In the genomic region with DNA sequence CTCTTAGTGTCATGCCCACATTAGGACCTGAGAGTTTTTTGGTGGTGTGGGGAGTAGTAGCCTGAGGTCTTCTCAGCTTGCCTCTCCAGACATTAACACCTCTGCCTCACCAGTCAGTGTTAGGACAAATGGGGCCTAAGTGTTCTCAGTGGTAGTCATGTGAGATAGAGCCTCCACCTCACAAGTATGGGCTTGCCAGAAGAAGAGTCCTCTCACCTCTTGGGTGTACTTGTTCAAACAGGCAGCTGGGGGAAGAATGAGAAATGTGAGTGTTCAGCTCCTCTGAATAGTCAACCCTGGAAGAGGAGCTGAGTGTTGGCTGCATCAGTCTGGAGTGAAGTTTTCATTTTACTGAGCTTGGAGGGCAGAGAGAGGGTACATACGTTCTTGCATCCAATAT, we compare ENCODE assay signal across 25 cellular contexts.
"Had no signal": no experiment of that assay in that cellular context is flagged by ENCODE, and none has a peak within 500 bp of the region (broad histone marks: within the 10 kb centered on the region; RNA-seq: fewer than 3 reads in every experiment).

No MANE protein-coding gene starts in this region.

- H3K9me3 ChIP-seq: ascending aorta, body of pancreas had no signal

- H3K4me3 Mint-ChIP-seq: activated B cell treated with CpG ODN at 0.5 μM for 24 hours; activated CD4-positive, alpha-beta T cell treated with anti-CD3 and anti-CD28 coated beads, Interleukin-2, amount 10 ng/mL, durations not matched to agents 24 days and 14 days; activated CD8-positive, alpha-beta memory T cell treated with anti-CD3 and anti-CD28 coated beads, Interleukin-2, amount 10 ng/mL, durations not matched to agents 7 days and 5 days; activated naive CD8-positive, alpha-beta T cell treated with anti-CD3 and anti-CD28 coated beads, Interleukin-2, amount 50 U/mL, for 24 hours; activated T-cell treated with anti-CD3 and anti-CD28 coated beads, Interleukin-2, amount 50 U/mL, for 24 hours; IgD-negative memory B cell; T-helper 1 cell treated with Interleukin-12 subunit alpha and Interleukin-12 subunit beta and Interleukin-4 antibody, amounts not matched to agents 30 μg/mL and 1 μg/mL, for 36 hours had no signal

- H3K36me3 ChIP-seq: ascending aorta, cardiac muscle cell, Peyer's patch had no signal

- H3K4me3 ChIP-seq: ascending aorta, body of pancreas, cardiac muscle cell, Peyer's patch had no signal

- H3K27me3 ChIP-seq: ascending aorta, body of pancreas, cardiac muscle cell, Peyer's patch had no signal

- H3K27me3 Mint-ChIP-seq: activated B cell treated with CpG ODN at 0.5 μM for 24 hours; activated CD4-positive, alpha-beta T cell treated with anti-CD3 and anti-CD28 coated beads, Interleukin-2, amount 10 ng/mL, durations not matched to agents 24 days and 14 days; activated CD8-positive, alpha-beta memory T cell treated with anti-CD3 and anti-CD28 coated beads, Interleukin-2, amount 10 ng/mL, durations not matched to agents 7 days and 5 days; activated naive CD8-positive, alpha-beta T cell treated with anti-CD3 and anti-CD28 coated beads, Interleukin-2, amount 50 U/mL, for 24 hours; activated T-cell treated with anti-CD3 and anti-CD28 coated beads, Interleukin-2, amount 50 U/mL, for 24 hours; IgD-negative memory B cell had no signal

- H3K9me3 Mint-ChIP-seq: activated CD4-positive, alpha-beta T cell treated with anti-CD3 and anti-CD28 coated beads, Interleukin-2, amount 10 ng/mL, durations not matched to agents 24 days and 14 days had no signal

- H3K36me3 Mint-ChIP-seq: activated CD8-positive, alpha-beta memory T cell treated with anti-CD3 and anti-CD28 coated beads, Interleukin-2, amount 10 ng/mL, durations not matched to agents 7 days and 5 days; IgD-negative memory B cell had no signal

- H3K27ac Mint-ChIP-seq: activated B cell treated with CpG ODN at 0.5 μM for 24 hours; activated CD4-positive, alpha-beta T cell treated with anti-CD3 and anti-CD28 coated beads, Interleukin-2, amount 10 ng/mL, durations not matched to agents 24 days and 14 days; activated CD8-positive, alpha-beta memory T cell treated with anti-CD3 and anti-CD28 coated beads, Interleukin-2, amount 10 ng/mL, durations not matched to agents 7 days and 5 days; activated naive CD4-positive, alpha-beta T cell treated with anti-CD3 and anti-CD28 coated beads, Interleukin-2, amount 50 U/mL, for 72 hours; activated naive CD8-positive, alpha-beta T cell treated with anti-CD3 and anti-CD28 coated beads, Interleukin-2, amount 50 U/mL, for 24 hours; activated T-cell treated with anti-CD3 and anti-CD28 coated beads, Interleukin-2, amount 50 U/mL, for 24 hours; IgD-negative memory B cell; T-helper 1 cell treated with Interleukin-12 subunit alpha and Interleukin-12 subunit beta and Interleukin-4 antibody, amounts not matched to agents 30 μg/mL and 1 μg/mL, for 36 hours had no signal

- H3K27ac ChIP-seq: ascending aorta, body of pancreas, cardiac muscle cell, Peyer's patch had no signal

- DNase-seq: activated B cell treated with CpG ODN at 0.5 μM for 24 hours; activated CD4-positive, alpha-beta T cell treated with anti-CD3 and anti-CD28 coated beads for 1 hour; activated CD4-positive, alpha-beta T cell treated with anti-CD3 and anti-CD28 coated beads, Interleukin-2, amount 10 ng/mL, durations not matched to agents 24 days and 14 days; activated CD4-positive, alpha-beta T cell treated with anti-CD3 and anti-CD28 coated beads, Interleukin-2, amount 50 U/mL, for 48 hours; activated CD8-positive, alpha-beta memory T cell treated with anti-CD3 and anti-CD28 coated beads, Interleukin-2, amount 10 ng/mL, durations not matched to agents 7 days and 5 days; activated effector memory CD4-positive, alpha-beta T cell treated with anti-CD3 and anti-CD28 coated beads, Interleukin-2, amount 50 U/mL, for 16 hours; activated naive CD4-positive, alpha-beta T cell treated with Interleukin-2 at 50 U/mL for 16 hours; activated naive CD8-positive, alpha-beta T cell treated with anti-CD3 and anti-CD28 coated beads, Interleukin-2, amount 50 U/mL, for 24 hours; activated T-cell treated with anti-CD3 and anti-CD28 coated beads, Interleukin-2, amount 50 U/mL, for 24 hours; amniotic stem cell; body of pancreas; KG1; NCI-H1092; NCI-H1417; NCI-H2029; NCI-H2107; NCI-H2227 treated with DMSO at 0.1 percent for 48 hours; NCI-H69; Peyer's patch; SHP77 treated with DMSO at 0.1 percent for 48 hours had no signal

- ATAC-seq: activated CD8-positive, alpha-beta memory T cell treated with anti-CD3 and anti-CD28 coated beads, Interleukin-2, amount 10 ng/mL, durations not matched to agents 7 days and 5 days; activated naive CD4-positive, alpha-beta T cell treated with anti-CD3 and anti-CD28 coated beads, Interleukin-2, amount 50 U/mL, for 72 hours; activated naive CD8-positive, alpha-beta T cell treated with anti-CD3 and anti-CD28 coated beads, Interleukin-2, amount 50 U/mL, for 24 hours; body of pancreas had no signal

- H3K4me1 Mint-ChIP-seq: activated B cell treated with CpG ODN at 0.5 μM for 24 hours; activated CD4-positive, alpha-beta T cell treated with anti-CD3 and anti-CD28 coated beads, Interleukin-2, amount 10 ng/mL, durations not matched to agents 24 days and 14 days; activated CD8-positive, alpha-beta memory T cell treated with anti-CD3 and anti-CD28 coated beads, Interleukin-2, amount 10 ng/mL, durations not matched to agents 7 days and 5 days; activated naive CD8-positive, alpha-beta T cell treated with anti-CD3 and anti-CD28 coated beads, Interleukin-2, amount 50 U/mL, for 24 hours; IgD-negative memory B cell had no signal

- H3K4me1 ChIP-seq: ascending aorta, body of pancreas, Peyer's patch had no signal
